Comparison of ENCODE assay signal across 21 cellular contexts in the genomic region with DNA sequence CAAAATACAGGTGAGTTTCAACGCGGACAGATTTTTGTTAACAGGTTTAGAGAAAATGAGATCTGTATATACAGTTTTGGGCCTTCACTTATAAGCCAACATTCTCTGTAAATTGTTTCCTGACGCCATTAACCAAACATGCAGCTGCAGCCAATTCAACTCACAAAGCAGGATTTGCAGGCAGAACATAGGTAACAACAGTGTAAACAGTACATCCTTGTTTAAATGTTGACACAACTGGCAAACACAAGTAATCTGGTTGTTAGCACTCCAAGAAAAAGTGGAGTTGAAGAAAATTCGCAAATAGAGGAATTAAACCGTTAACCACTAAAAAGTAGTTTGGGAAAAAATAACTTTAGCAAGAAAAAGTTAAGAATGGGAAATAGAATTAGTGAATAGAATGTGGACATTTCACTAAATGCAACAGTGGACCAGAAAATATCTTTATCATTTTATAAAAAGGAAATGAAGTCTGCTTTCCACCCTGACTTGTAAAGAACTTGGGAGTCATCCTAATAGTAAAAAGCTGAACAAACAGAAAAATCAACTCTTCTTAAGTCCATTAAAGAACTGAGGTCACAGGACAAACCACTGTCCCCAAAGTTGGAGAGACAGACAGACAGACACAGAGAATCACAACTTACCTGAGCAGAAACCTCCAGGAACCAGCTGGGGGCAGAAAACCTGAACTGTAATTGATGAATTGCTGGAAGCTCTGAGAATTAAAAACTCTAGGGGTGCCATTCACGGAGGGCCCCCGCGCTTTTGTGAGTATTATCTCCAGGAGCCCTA. TPM values are rescaled to one million over a fixed set of nuclear protein-coding genes. Genes with fewer than 3 reads are reported as not detected.
DNase-seq lines count a peak whose midpoint lies in the region; ATAC-seq and TF ChIP-seq lines count a peak whose summit lies in the region.
"Had no signal": no experiment of that assay in that cellular context is flagged by ENCODE, and none has a peak within 500 bp of the region (broad histone marks: within the 10 kb centered on the region; RNA-seq: fewer than 3 reads in every experiment).

No MANE protein-coding gene starts in this region.

- H3K27ac ChIP-seq in OCI-LY7 (ENCODE audit: low read depth, low read length, poor library complexity, severe bottlenecking): no peak overlapping the region
- H3K27ac ChIP-seq: cardiac muscle cell, gastroesophageal sphincter, left lung, neutrophil, right atrium auricular region, SJSA1, thyroid gland had no signal

- BruUV-seq in OCI-LY7 (replicated peaks; lab: Mats Ljungman, UMichigan): no TSS peak

- no peaks in the 10 kb centered on the region for H4K20me1 ChIP-seq in OCI-LY7 (ENCODE audit: insufficient read depth, low read length)

- intact Hi-C loops in OCI-LY7 (cut with micrococcal nuclease; ENCODE audit: unreplicated experiment) (no loop called here), mucosa of descending colon (cut with DNase I, micrococcal nuclease) (no loop called here)

- 0 out of 2 replicates have a peak overlapping the region, but pooled peaks have one; percentile 22 for H2AFZ ChIP-seq in OCI-LY7 (ENCODE audit: low read length)

- TF ChIP-seq CTCF in OCI-LY7 (conservative IDR thresholded peaks at IDR 0.05; ENCODE audit: low read length): 0 out of 2 replicates have a peak, but pooled peaks have one; percentile 34
- no peak for TF ChIP-seq CTCF in mucosa of descending colon (IDR thresholded peaks at IDR 0.05)

- H3K4me3 ChIP-seq in OCI-LY7 (ENCODE audit: low read depth, low read length, poor library complexity, severe bottlenecking) (no peak overlapping the region), mucosa of descending colon (no peak overlapping the region)
- H3K4me3 ChIP-seq: cardiac muscle cell, gastroesophageal sphincter, left lung, right atrium auricular region, SJSA1, thyroid gland had no signal

- peak; percentile 45 for DNase-seq in HuH-7 (ENCODE audit: low spot score)
- DNase-seq in NCI-H146 (lab: John Stamatoyannopoulos, UW): peak; percentile 90
- no peak for DNase-seq in OCI-LY7 (ENCODE audit: low spot score)
- no peak for DNase-seq in mucosa of descending colon
- no peak for DNase-seq in A172 (ENCODE audit: low spot score)
- DNase-seq in NOMO-1 (lab: John Stamatoyannopoulos, UW; ENCODE audit: unreplicated experiment in 2 of 2): no peak
- DNase-seq in DMS79 (lab: John Stamatoyannopoulos, UW): no peak
- DNase-seq: activated effector memory CD4-positive, alpha-beta T cell treated with Interleukin-2 at 50 U/mL for 16 hours; erythroblast; left lung; stimulated activated naive CD4-positive, alpha-beta T cell; thyroid gland had no signal

- H3K9me3 ChIP-seq in OCI-LY7 (ENCODE audit: low read length) (no peaks in the 10 kb centered on the region), mucosa of descending colon (no peaks in the 10 kb centered on the region)
- H3K9me3 ChIP-seq: gastroesophageal sphincter, left lung, neutrophil, right atrium auricular region, SJSA1, thyroid gland had no signal

- no peak overlapping the region for H3K4me2 ChIP-seq in OCI-LY7 (ENCODE audit: low read length)

- ATAC-seq in mucosa of descending colon (peak; percentile 33), HG03159 (IDR thresholded peaks at IDR 0.05; ENCODE audit: unreplicated experiment) (no peak)
- ATAC-seq: activated CD4-positive, CD25-positive, alpha-beta regulatory T cell treated with anti-CD3 and anti-CD28 coated beads, Interleukin-2, amount 50 U/mL, for 24 hours; gastroesophageal sphincter; left lung had no signal

- H3K36me3 ChIP-seq in OCI-LY7 (ENCODE audit: insufficient read depth, low read length) (no peaks in the 10 kb centered on the region), mucosa of descending colon (ENCODE audit: low read depth) (no peaks in the 10 kb centered on the region)
- H3K36me3 ChIP-seq: cardiac muscle cell, gastroesophageal sphincter, left lung, neutrophil, right atrium auricular region, SJSA1, thyroid gland had no signal

- no peaks in the 10 kb centered on the region for H3K79me2 ChIP-seq in OCI-LY7 (ENCODE audit: insufficient read depth, low read depth, low read length)

- peaks cover 7% of the 10 kb centered on the region for H3K4me1 ChIP-seq in OCI-LY7 (ENCODE audit: insufficient read depth, low read length, poor library complexity, severe bottlenecking)
- H3K4me1 ChIP-seq in mucosa of descending colon (ENCODE audit: low read depth): peaks cover 5% of the 10 kb centered on the region
- H3K4me1 ChIP-seq: gastroesophageal sphincter, left lung, right atrium auricular region, SJSA1, thyroid gland had no signal

- H3K9me2 ChIP-seq in OCI-LY7 (ENCODE audit: insufficient read depth, low read length): no peaks in the 10 kb centered on the region

- POLR2A ChIA-PET in OCI-LY7 (lab: Charles Lee): no interaction called here

- CTCF ChIA-PET in OCI-LY7 (lab: Charles Lee; ENCODE audit: unreplicated experiment): no interaction called here

RNA-seq across cellular contexts. Expression of a gene that starts 10.1 kb away (rescaled TPM):
- not detected in 2 replicates for total RNA-seq in OCI-LY7 (2014; rRNA removed; shearing (Covaris generic))
- total RNA-seq in OCI-LY7 (2022): not detected in 2 replicates
- 1 to 10 TPM in 1 of 3 donors, not detected in 2; 4.0 TPM for total RNA-seq in mucosa of descending colon
- not detected in 2 replicates for total RNA-seq in A172 (2014; rRNA removed; shearing (Covaris generic))
- total RNA-seq: cardiac muscle cell; dermis microvascular lymphatic vessel endothelial cell; left lung; right atrium auricular region; SJSA1; T-helper 2 cell treated with Interferon-gamma antibody and Interleukin-4, amounts not matched to agents 100 ng/mL and 5 ng/mL, for 36 hours; thyroid gland had no signal

RNA-seq across cellular contexts. Expression of a gene that starts 16.2 kb away (rescaled TPM):
- total RNA-seq in OCI-LY7 (2014; rRNA removed; shearing (Covaris generic)): 14.0 and 25.0 TPM in 2 replicates
- total RNA-seq in OCI-LY7 (2022) (36.2 and 38.4 TPM in 2 replicates), mucosa of descending colon (100 to 1,000 TPM in 1 of 3 donors, 10 to 100 TPM in 2; 78.5 to 101 (median 88.7) TPM)
- 33.4 and 46.5 TPM in 2 replicates for total RNA-seq in A172 (2014; rRNA removed; shearing (Covaris generic))

Comparison
In these comparisons a context has a peak if more than half of its experiments do, and no peak if none do; other contexts are left out.
1. DNase-seq: peak in HuH-7 (single experiment) and NCI-H146 (single experiment); none in OCI-LY7 (single experiment), mucosa of descending colon (0 of 3), A172 (single experiment), NOMO-1 (0 of 2) and DMS79 (single experiment).